ENCODE assay signal across 28 cellular contexts in the genomic region with DNA sequence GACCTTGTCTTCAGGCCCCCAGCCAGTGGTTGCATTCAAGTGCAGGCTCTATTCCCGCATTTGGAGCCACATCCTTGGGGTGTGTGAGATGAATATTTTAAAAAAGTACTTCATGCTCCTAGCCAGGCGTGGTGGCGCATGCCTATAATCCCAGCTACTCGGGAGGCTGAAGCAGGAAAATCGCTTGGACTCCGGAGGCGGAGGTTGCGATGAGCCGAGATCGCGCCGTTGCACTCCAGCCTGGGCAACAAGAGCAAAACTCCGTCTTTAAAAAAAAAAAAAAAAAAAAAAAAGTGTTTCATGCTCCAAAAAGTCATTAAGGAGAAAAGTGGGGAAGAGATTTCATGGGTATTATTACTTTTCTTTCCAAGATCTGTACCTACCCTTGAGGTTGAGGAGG. TPM values are rescaled to one million over a fixed set of nuclear protein-coding genes. Genes with fewer than 3 reads are reported as not detected.
"Had no signal": no experiment of that assay in that cellular context is flagged by ENCODE, and none has a peak within 500 bp of the region (broad histone marks: within the 10 kb centered on the region; RNA-seq: fewer than 3 reads in every experiment).

No MANE protein-coding gene starts in this region.

- ATAC-seq: naive thymus-derived CD4-positive, alpha-beta T cell; natural killer cell; psoas muscle; right cardiac atrium; right lobe of liver; stimulated activated memory B cell treated with anti-CD40 and anti-IgM and Interleukin-4, amounts not matched to agents 10 μg/mL and 1 μg/mL and 100 μg/mL, for 72 hours; stimulated activated naive CD8-positive, alpha-beta T cell treated with anti-CD3 and anti-CD28 coated beads, Interleukin-15, amount 100 ng/mL, for 72 hours; stimulated activated naive CD8-positive, alpha-beta T cell treated with anti-CD3 and anti-CD28 coated beads, Interleukin-15, Interleukin-2, amounts not matched to agents 100 U/mL and 50 U/mL, for 24 hours had no signal

- DNase-seq: naive thymus-derived CD4-positive, alpha-beta T cell; natural killer cell; occipital lobe; ovary; psoas muscle; right cardiac atrium; sigmoid colon; small intestine; stimulated activated CD4-positive, alpha-beta T cell treated with anti-CD3 and anti-CD28 coated beads, Interleukin-12 subunit alpha, Interleukin-12 subunit beta, amount 100 ng/mL, for 4 hours; stimulated activated CD4-positive, alpha-beta T cell treated with anti-CD3 and anti-CD28 coated beads, Interleukin-1b, Interleukin-23, amount 100 ng/mL, for 48 hours; stimulated activated CD4-positive, alpha-beta T cell treated with anti-CD3 and anti-CD28 coated beads, Interleukin-4, amount 100 ng/mL, for 1 hour; stimulated activated CD4-positive, alpha-beta T cell treated with anti-CD3 and anti-CD28 coated beads, Interleukin-4, amount 100 ng/mL, for 4 hours; stimulated activated CD8-positive, alpha-beta memory T cell treated with anti-CD3 and anti-CD28 coated beads, Interleukin-4, amount 100 ng/mL, for 48 hours; stimulated activated naive CD4-positive, alpha-beta T cell; stimulated activated naive CD8-positive, alpha-beta T cell treated with anti-CD3 and anti-CD28 coated beads, Interleukin-15, amount 100 ng/mL, for 72 hours; stimulated activated naive CD8-positive, alpha-beta T cell treated with anti-CD3 and anti-CD28 coated beads, Interleukin-15, Interleukin-2, amounts not matched to agents 100 U/mL and 50 U/mL, for 24 hours; substantia nigra; thyroid gland; trophoblast cell had no signal

- H3K27ac ChIP-seq: ovary, parathyroid adenoma, psoas muscle, right lobe of liver, sigmoid colon, thoracic aorta, thyroid gland, tibial nerve, upper lobe of left lung, vagina had no signal

- H3K36me3 Mint-ChIP-seq: naive thymus-derived CD4-positive, alpha-beta T cell; natural killer cell; stimulated activated memory B cell treated with anti-CD40 and anti-IgM and Interleukin-4, amounts not matched to agents 10 μg/mL and 1 μg/mL and 100 μg/mL, for 72 hours had no signal

- H3K4me1 Mint-ChIP-seq: stimulated activated memory B cell treated with anti-CD40 and anti-IgM and Interleukin-4, amounts not matched to agents 10 μg/mL and 1 μg/mL and 100 μg/mL, for 72 hours had no signal

- H3K4me3 ChIP-seq: ovary, psoas muscle, right lobe of liver, sigmoid colon, thoracic aorta, thyroid gland, tibial nerve, upper lobe of left lung, vagina had no signal

- H3K4me1 ChIP-seq: parathyroid adenoma, psoas muscle, right lobe of liver, thyroid gland, upper lobe of left lung, vagina had no signal

- H3K9me3 ChIP-seq: ovary, psoas muscle, right lobe of liver, sigmoid colon, thoracic aorta, thyroid gland, tibial nerve, upper lobe of left lung, vagina had no signal

- H2AFZ ChIP-seq: parathyroid adenoma had no signal

- H3K9ac ChIP-seq: parathyroid adenoma had no signal

- H3K9me3 Mint-ChIP-seq: natural killer cell; nephron; stimulated activated memory B cell treated with anti-CD40 and anti-IgM and Interleukin-4, amounts not matched to agents 10 μg/mL and 1 μg/mL and 100 μg/mL, for 72 hours had no signal

- H3K27me3 Mint-ChIP-seq: stimulated activated naive CD8-positive, alpha-beta T cell treated with anti-CD3 and anti-CD28 coated beads, Interleukin-15, amount 100 ng/mL, for 72 hours had no signal

- H3K36me3 ChIP-seq: ovary, right lobe of liver, sigmoid colon, thoracic aorta, thyroid gland, tibial nerve, upper lobe of left lung, vagina had no signal

- H3K27me3 ChIP-seq: ovary, right lobe of liver, sigmoid colon, thyroid gland, tibial nerve, upper lobe of left lung, vagina had no signal

- H3K27ac Mint-ChIP-seq: naive thymus-derived CD4-positive, alpha-beta T cell; natural killer cell; progenitor cell of endocrine pancreas; stimulated activated memory B cell treated with anti-CD40 and anti-IgM and Interleukin-4, amounts not matched to agents 10 μg/mL and 1 μg/mL and 100 μg/mL, for 72 hours; stimulated activated naive CD8-positive, alpha-beta T cell treated with anti-CD3 and anti-CD28 coated beads, Interleukin-15, amount 100 ng/mL, for 72 hours had no signal

- H3K4me3 Mint-ChIP-seq: naive thymus-derived CD4-positive, alpha-beta T cell; natural killer cell; nephron; stimulated activated memory B cell treated with anti-CD40 and anti-IgM and Interleukin-4, amounts not matched to agents 10 μg/mL and 1 μg/mL and 100 μg/mL, for 72 hours; stimulated activated naive CD8-positive, alpha-beta T cell treated with anti-CD3 and anti-CD28 coated beads, Interleukin-15, amount 100 ng/mL, for 72 hours had no signal

RNA-seq across cellular contexts. Expression of gene SCUBE1, which starts 18.0 kb away (rescaled TPM):
- polyA plus RNA-seq: naive thymus-derived CD4-positive, alpha-beta T cell had no signal
